Comparison of ENCODE assay signal across 9 cellular contexts in the genomic region with DNA sequence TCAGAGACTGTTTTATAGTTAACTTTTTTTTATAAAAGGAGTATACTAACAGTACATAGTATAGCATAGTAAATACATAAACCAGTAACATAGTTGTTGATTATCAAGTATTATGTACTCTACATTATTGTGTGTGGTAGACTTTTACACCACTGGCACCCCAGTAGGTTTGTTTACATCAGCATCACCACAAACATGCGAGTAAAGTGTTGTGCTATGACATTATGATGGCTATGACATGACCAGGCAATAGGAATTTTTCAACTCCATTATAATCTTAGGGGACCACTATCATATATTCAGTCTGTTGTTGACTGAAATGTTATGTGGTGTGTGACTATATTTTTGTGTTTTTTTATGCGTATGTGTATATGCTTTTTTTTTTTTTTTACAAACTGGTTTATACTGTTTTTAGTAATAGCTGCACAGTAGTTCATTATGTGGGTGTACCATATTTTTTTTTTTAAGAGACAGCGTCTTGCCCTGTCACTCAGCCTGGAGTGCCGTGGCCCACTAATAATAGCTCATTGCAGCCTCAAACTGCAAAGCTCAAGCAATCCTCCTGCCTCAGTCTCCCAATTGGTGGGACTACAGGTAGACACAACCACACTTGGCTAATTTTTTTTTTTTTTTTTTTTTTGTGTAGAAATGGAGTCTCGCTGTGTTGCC. TPM values are rescaled to one million over a fixed set of nuclear protein-coding genes. Genes with fewer than 3 reads are reported as not detected.
DNase-seq lines count a peak whose midpoint lies in the region; ATAC-seq, FAIRE-seq and TF ChIP-seq lines count a peak whose summit lies in the region.
"Had no signal": no experiment of that assay in that cellular context is flagged by ENCODE, and none has a peak within 500 bp of the region (broad histone marks: within the 10 kb centered on the region; RNA-seq: fewer than 3 reads in every experiment).

No MANE protein-coding gene starts in this region.

- no peak for TF ChIP-seq RAD21 in A549 (conservative IDR thresholded peaks at IDR 0.05 in 1 of 2, IDR thresholded peaks at IDR 0.05 in 1 of 2)

- POLR2A ChIA-PET in A549 (lab: Yijun Ruan, JAX) = interaction anchor here (0.9 kb wide), 1 partner anchor 50 kb away, joined by 3 read pairs; no protein-coding TSS in a partner anchor

- DNase-seq in A549 (ENCODE audit: low read depth in 1 of 2, low spot score in 1 of 2) (no peak), body of pancreas (no peak), SIG-M5 (lab: John Stamatoyannopoulos, UW) (no peak), SKM-1 treated with dmso at 0.1 percent for 144 hours (lab: John Stamatoyannopoulos, UW; ENCODE audit: unreplicated experiment) (no peak)
- DNase-seq in activated CD8-positive, alpha-beta memory T cell treated with anti-CD3 and anti-CD28 coated beads, Interleukin-2, amount 50 U/mL, for 48 hours = no peak
- DNase-seq: NCI-H510A had no signal

- TF ChIP-seq CTCF in A549 (IDR thresholded peaks at IDR 0.05) (no peak), body of pancreas (IDR thresholded peaks at IDR 0.05) (no peak)

- no peak for TF ChIP-seq EP300 in A549 (IDR thresholded peaks at IDR 0.05)

- CTCF ChIA-PET in A549 (lab: Yijun Ruan, JAX) = interaction anchor here (0.6 to 2.2 kb wide), 8 partner anchors 14 to 555 kb away, joined by 3 to 5 read pairs (median 4); no protein-coding TSS in a partner anchor

- H3K4me1 ChIP-seq in A549 (peaks cover 19% of the 10 kb centered on the region), HUES6 (ENCODE audit: control insufficient read depth, insufficient read depth, low read length) (peaks cover 14% of the 10 kb centered on the region), body of pancreas (peaks cover 26% of the 10 kb centered on the region), mucosa of rectum (ENCODE audit: control insufficient read depth in 2 of 2, insufficient read depth in 2 of 2, low read length in 2 of 2) (peaks cover 10 to 15% of the 10 kb centered on the region in 2 donors)

- H3K9me3 ChIP-seq in A549 = no peaks in the 10 kb centered on the region
- H3K9me3 ChIP-seq in HUES6 (ENCODE audit: control insufficient read depth, insufficient read depth, low read depth, low read length) = no peaks in the 10 kb centered on the region
- no peaks in the 10 kb centered on the region for H3K9me3 ChIP-seq in body of pancreas
- no peaks in the 10 kb centered on the region for H3K9me3 ChIP-seq in mucosa of rectum (ENCODE audit: control insufficient read depth in 2 of 2, low read length in 2 of 2)

- no peak for FAIRE-seq in A549 (lab: Jason Lieb, UNC)

- H3K9ac ChIP-seq in HUES6 (ENCODE audit: low read length) = no peak overlapping the region
- peak overlapping the region; percentile 85 to 96 for H3K9ac ChIP-seq in mucosa of rectum (ENCODE audit: low read depth in 1 of 2, low read length in 2 of 2)

- H3K4me3 ChIP-seq in A549 = peak overlapping the region; percentile 87; the same call in 1 of the 3 replicates
- H3K4me3 ChIP-seq in HUES6 (ENCODE audit: low read depth, low read length) = peak overlapping the region; percentile 93; the same call in 1 of the 2 replicates
- no peak overlapping the region for H3K4me3 ChIP-seq in body of pancreas
- peak overlapping the region; percentile 50 to 96 for H3K4me3 ChIP-seq in mucosa of rectum (ENCODE audit: low read length in 2 of 2)

- 92% methylated on average over 5 of the region's 5 CpGs for WGBS in A549 (ENCODE audit: missing lambda C conversion rate)
- WGBS in body of pancreas, 2 donors = 50 to 55% methylated on average over 5 of the region's 5 CpGs

- H3K27me3 ChIP-seq in HUES6 (ENCODE audit: control insufficient read depth, insufficient read depth, low read length) (no peaks in the 10 kb centered on the region), body of pancreas (no peaks in the 10 kb centered on the region), mucosa of rectum (ENCODE audit: control insufficient read depth in 2 of 2, insufficient read depth in 2 of 2, low read length in 2 of 2) (no peaks in the 10 kb centered on the region)

- ATAC-seq in A549 = no peak
- no peak for ATAC-seq in body of pancreas
- ATAC-seq in HG03378 (IDR thresholded peaks at IDR 0.05; ENCODE audit: unreplicated experiment) = no peak

- TF ChIP-seq POLR2A in A549 (IDR thresholded peaks at IDR 0.05; ENCODE audit: low read length) = no peak
- TF ChIP-seq POLR2A in body of pancreas (IDR thresholded peaks at IDR 0.05) = no peak

- intact Hi-C loops in body of pancreas (cut with DNase I) = no loop called here

- H3K4me2 ChIP-seq in A549 = peak overlapping the region; percentile 89

- H3K27ac ChIP-seq in A549 = no peak overlapping the region
- H3K27ac ChIP-seq in HUES6 (ENCODE audit: low read depth, low read length) = no peak overlapping the region
- peak overlapping the region in 3 of 4 donors; percentile 12 to 99 (median 89) for H3K27ac ChIP-seq in body of pancreas
- H3K27ac ChIP-seq in mucosa of rectum (ENCODE audit: low read depth in 2 of 2, low read length in 2 of 2) = no peak overlapping the region

- peaks cover 16% of the 10 kb centered on the region for H3K36me3 ChIP-seq in HUES6 (ENCODE audit: control insufficient read depth, insufficient read depth, low read length)
- H3K36me3 ChIP-seq in body of pancreas (replicated peaks in 1 of 2; ENCODE audit: insufficient read depth in 1 of 2, low read depth in 2 of 2) = peaks cover 0 to 2% of the 10 kb centered on the region in 2 donors
- H3K36me3 ChIP-seq in mucosa of rectum (ENCODE audit: control insufficient read depth in 2 of 2, insufficient read depth in 2 of 2, low read length in 2 of 2) = peaks cover 6 to 16% of the 10 kb centered on the region in 2 donors

TF ChIP-seq in A549, 52 proteins besides CTCF, POLR2A, EP300 and RAD21 (continues in another document):
- TF ChIP-seq ZNF302 (CRISPR knock-in tag; IDR thresholded peaks at IDR 0.05) = no peak
- TF ChIP-seq, protein P1, sequence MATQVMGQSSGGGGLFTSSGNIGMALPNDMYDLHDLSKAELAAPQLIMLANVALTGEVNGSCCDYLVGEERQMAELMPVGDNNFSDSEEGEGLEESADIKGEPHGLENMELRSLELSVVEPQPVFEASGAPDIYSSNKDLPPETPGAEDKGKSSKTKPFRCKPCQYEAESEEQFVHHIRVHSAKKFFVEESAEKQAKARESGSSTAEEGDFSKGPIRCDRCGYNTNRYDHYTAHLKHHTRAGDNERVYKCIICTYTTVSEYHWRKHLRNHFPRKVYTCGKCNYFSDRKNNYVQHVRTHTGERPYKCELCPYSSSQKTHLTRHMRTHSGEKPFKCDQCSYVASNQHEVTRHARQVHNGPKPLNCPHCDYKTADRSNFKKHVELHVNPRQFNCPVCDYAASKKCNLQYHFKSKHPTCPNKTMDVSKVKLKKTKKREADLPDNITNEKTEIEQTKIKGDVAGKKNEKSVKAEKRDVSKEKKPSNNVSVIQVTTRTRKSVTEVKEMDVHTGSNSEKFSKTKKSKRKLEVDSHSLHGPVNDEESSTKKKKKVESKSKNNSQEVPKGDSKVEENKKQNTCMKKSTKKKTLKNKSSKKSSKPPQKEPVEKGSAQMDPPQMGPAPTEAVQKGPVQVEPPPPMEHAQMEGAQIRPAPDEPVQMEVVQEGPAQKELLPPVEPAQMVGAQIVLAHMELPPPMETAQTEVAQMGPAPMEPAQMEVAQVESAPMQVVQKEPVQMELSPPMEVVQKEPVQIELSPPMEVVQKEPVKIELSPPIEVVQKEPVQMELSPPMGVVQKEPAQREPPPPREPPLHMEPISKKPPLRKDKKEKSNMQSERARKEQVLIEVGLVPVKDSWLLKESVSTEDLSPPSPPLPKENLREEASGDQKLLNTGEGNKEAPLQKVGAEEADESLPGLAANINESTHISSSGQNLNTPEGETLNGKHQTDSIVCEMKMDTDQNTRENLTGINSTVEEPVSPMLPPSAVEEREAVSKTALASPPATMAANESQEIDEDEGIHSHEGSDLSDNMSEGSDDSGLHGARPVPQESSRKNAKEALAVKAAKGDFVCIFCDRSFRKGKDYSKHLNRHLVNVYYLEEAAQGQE (IDR thresholded peaks at IDR 0.05) = no peak
- TF ChIP-seq KDM1A (IDR thresholded peaks at IDR 0.05; ENCODE audit: low read depth) = no peak
- TF ChIP-seq CEBPB (IDR thresholded peaks at IDR 0.05) = no peak
- TF ChIP-seq FOXS1 (CRISPR knock-in tag; IDR thresholded peaks at IDR 0.05) = no peak
- TF ChIP-seq POLR2AphosphoS2 (conservative IDR thresholded peaks at IDR 0.05; ENCODE audit: low read length) = no peak
- TF ChIP-seq ESRRA (IDR thresholded peaks at IDR 0.05; ENCODE audit: borderline replicate concordance, low read length) = no peak
- TF ChIP-seq TFCP2L1 (CRISPR knock-in tag; IDR thresholded peaks at IDR 0.05) = no peak
- TF ChIP-seq HOXB5 (CRISPR knock-in tag; IDR thresholded peaks at IDR 0.05) = no peak
- TF ChIP-seq, protein P2, sequence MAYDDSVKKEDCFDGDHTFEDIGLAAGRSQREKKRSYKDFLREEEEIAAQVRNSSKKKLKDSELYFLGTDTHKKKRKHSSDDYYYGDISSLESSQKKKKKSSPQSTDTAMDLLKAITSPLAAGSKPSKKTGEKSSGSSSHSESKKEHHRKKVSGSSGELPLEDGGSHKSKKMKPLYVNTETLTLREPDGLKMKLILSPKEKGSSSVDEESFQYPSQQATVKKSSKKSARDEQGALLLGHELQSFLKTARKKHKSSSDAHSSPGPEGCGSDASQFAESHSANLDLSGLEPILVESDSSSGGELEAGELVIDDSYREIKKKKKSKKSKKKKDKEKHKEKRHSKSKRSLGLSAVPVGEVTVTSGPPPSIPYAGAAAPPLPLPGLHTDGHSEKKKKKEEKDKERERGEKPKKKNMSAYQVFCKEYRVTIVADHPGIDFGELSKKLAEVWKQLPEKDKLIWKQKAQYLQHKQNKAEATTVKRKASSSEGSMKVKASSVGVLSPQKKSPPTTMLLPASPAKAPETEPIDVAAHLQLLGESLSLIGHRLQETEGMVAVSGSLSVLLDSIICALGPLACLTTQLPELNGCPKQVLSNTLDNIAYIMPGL (CRISPR knock-in tag; IDR thresholded peaks at IDR 0.05; ENCODE audit: borderline replicate concordance) = no peak
- TF ChIP-seq FOSB (CRISPR knock-in tag; IDR thresholded peaks at IDR 0.05) = no peak
- no peak for TF ChIP-seq CBX2 (IDR thresholded peaks at IDR 0.05; ENCODE audit: borderline replicate concordance, low read depth)
- no peak for TF ChIP-seq HOXB13 (CRISPR knock-in tag; IDR thresholded peaks at IDR 0.05; ENCODE audit: low read depth)
- no peak for TF ChIP-seq SREBF2 (IDR thresholded peaks at IDR 0.05)

RNA-seq across cellular contexts. Expression of a gene that starts 1.9 kb away (rescaled TPM):
- polyA plus RNA-seq in A549 (2011; rRNA removed) (31.1 and 36.8 TPM in 2 replicates), A549 (2017; fragmentation: RNase III; extraction: RNeasy Plus Mini Kit Qiagen cat#74134 plus additional on column Dnase treatment) (19.9 to 23.2 TPM (median 21.3 TPM) in 3 replicates)
- 9.6 and 14.6 TPM in 2 replicates for polyA plus RNA-seq in A549 (2012; cell fraction: cytosol; rRNA removed)
- 8.0 and 17.2 TPM in 2 replicates for polyA plus RNA-seq in A549 (2012; cell fraction: nucleus; rRNA removed)
- polyA minus RNA-seq in A549 (2011; rRNA and poly(A)+ RNA removed) = 18.8 and 20.5 TPM in 2 replicates
- total RNA-seq in body of pancreas = 10 to 100 TPM; 38.1 to 40.5 TPM

Comparison
In these comparisons a context has a peak if more than half of its experiments do, and no peak if none do; other contexts are left out.
1. H3K27ac ChIP-seq: peak in body of pancreas (3 of 4); none in A549 (0 of 2), HUES6 (single experiment) and mucosa of rectum (0 of 2).
2. H3K4me3 ChIP-seq: peak in A549 (single experiment), HUES6 (single experiment) and mucosa of rectum (2 of 2); none in body of pancreas (0 of 2).